Comparison of ENCODE assay signal across 8 cellular contexts in the genomic region with DNA sequence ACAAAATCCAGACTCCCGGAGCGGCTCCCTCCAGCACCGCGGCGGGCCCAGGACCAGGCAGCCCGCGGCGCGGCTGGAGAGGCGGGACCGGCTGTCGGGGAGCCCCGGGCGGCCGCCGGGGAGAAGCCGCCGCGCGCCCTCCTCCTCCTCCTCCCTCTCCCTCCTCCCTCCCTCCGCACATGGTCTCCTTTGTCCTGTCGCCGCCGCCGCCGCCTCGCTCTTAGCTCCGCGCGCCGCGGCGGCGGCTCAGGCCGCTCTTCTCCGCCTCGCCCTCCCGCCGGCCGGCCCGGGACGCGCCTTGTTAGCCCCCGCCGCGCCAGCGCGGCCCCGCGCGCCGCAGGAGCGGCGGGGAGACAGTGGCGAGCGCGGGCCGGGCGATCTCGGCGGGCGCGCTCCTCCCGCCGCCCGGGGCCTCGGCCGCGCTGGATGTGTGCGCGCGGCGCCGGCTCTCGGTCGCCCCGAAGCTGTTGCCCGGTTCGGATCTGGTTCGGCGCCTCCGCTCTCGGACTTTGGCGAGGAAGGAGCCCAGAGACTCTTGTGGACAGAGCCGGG.
A peak's percentile ranks its signal among the peaks of the same experiment; 100 is the strongest.
DNase-seq lines count a peak whose midpoint lies in the region; ATAC-seq and TF ChIP-seq lines count a peak whose summit lies in the region.

No MANE protein-coding gene starts in this region.

- H2AFZ ChIP-seq in SU-DHL-6 (ENCODE audit: low read depth, low read length, severe bottlenecking), result peak overlapping the region; percentile 70

- H3K4me3 Mint-ChIP-seq in endodermal cell, result peak overlapping the region; percentile 78

- H3K79me2 ChIP-seq in SU-DHL-6 (ENCODE audit: insufficient read depth, low read length), result no peaks in the 10 kb centered on the region

- 0 out of 2 replicates have a peak, but pooled peaks cover 6% of the 10 kb centered on the region for H4K20me1 ChIP-seq in SU-DHL-6 (ENCODE audit: low read depth, low read length)

- H3K27ac ChIP-seq in SU-DHL-6 (ENCODE audit: low read depth, low read length) (no peak overlapping the region), endodermal cell (ENCODE audit: low read depth, low read length) (peak overlapping the region; percentile 92), urinary bladder (ENCODE audit: low read depth) (peak overlapping the region; percentile 78)

- TF ChIP-seq CTCF in SU-DHL-6 (IDR thresholded peaks at IDR 0.05; ENCODE audit: insufficient read depth, low read length, poor library complexity, severe bottlenecking) (no peak), endodermal cell (conservative IDR thresholded peaks at IDR 0.05) (no peak)

- H3K9me3 Mint-ChIP-seq in endodermal cell, result no peaks in the 10 kb centered on the region

- H3K36me3 ChIP-seq in SU-DHL-6 (ENCODE audit: low read length), result no peaks in the 10 kb centered on the region
- peaks cover 12% of the 10 kb centered on the region for H3K36me3 ChIP-seq in endodermal cell (ENCODE audit: control insufficient read depth, insufficient read depth, low read length)
- H3K36me3 ChIP-seq in urinary bladder (ENCODE audit: insufficient read depth), result no peaks in the 10 kb centered on the region

- peaks cover 23% of the 10 kb centered on the region for H3K4me1 Mint-ChIP-seq in endodermal cell

- H3K27ac Mint-ChIP-seq in endodermal cell, result peak overlapping the region; percentile 93

- H3F3A ChIP-seq in SU-DHL-6 (ENCODE audit: insufficient read depth), result 0 out of 2 replicates have a peak, but pooled peaks cover 8% of the 10 kb centered on the region

- H3K4me1 ChIP-seq in endodermal cell (ENCODE audit: control insufficient read depth, insufficient read depth, low read length) (peaks cover 6% of the 10 kb centered on the region), urinary bladder (ENCODE audit: insufficient read depth) (no peaks in the 10 kb centered on the region)

- H3K9me3 ChIP-seq in SU-DHL-6 (ENCODE audit: insufficient read depth, low read length), result no peaks in the 10 kb centered on the region
- no peaks in the 10 kb centered on the region for H3K9me3 ChIP-seq in endodermal cell (ENCODE audit: control insufficient read depth, low read length)

- no peaks in the 10 kb centered on the region for H3K27me3 ChIP-seq in SU-DHL-6 (ENCODE audit: low read length)
- peaks cover 33% of the 10 kb centered on the region for H3K27me3 ChIP-seq in endodermal cell (ENCODE audit: control insufficient read depth, insufficient read depth, low read length, poor library complexity, severe bottlenecking)

- H3K4me2 ChIP-seq in SU-DHL-6 (ENCODE audit: low read depth, low read length, poor library complexity, severe bottlenecking), result peak overlapping the region; percentile 86

- DNase-seq in Ammon's horn (ENCODE audit: low spot score) (peak; percentile 60), endodermal cell (peak; percentile 80), midbrain (lab: John Stamatoyannopoulos, UW) (peak; percentile 41), DMS114 treated with DMSO at 0.1 percent for 48 hours (lab: John Stamatoyannopoulos, UW; ENCODE audit: unreplicated experiment) (no peak)

- WGBS in endodermal cell (ENCODE audit: insufficient coverage in 1 of 2, insufficient read length in 1 of 2), 2 experiments, result 0% methylated on average over 5 to 85 of the region's 85 CpGs
- under 1% methylated on average over 83 of the region's 85 CpGs for WGBS in urinary bladder

- no peaks in the 10 kb centered on the region for H3K9me2 ChIP-seq in SU-DHL-6 (replicated peaks; ENCODE audit: insufficient read depth, low read length)

- H3K9ac ChIP-seq in SU-DHL-6 (ENCODE audit: low read length) (peak overlapping the region; percentile 66), endodermal cell (ENCODE audit: extremely low read depth, low read length, poor library complexity, severe bottlenecking) (peak overlapping the region; percentile 89)

- ATAC-seq in GM18867 (IDR thresholded peaks at IDR 0.05; ENCODE audit: unreplicated experiment) (peak; percentile 38), HG03159 (IDR thresholded peaks at IDR 0.05; ENCODE audit: unreplicated experiment) (peak; percentile 44)

- peaks cover 3% of the 10 kb centered on the region for H3K36me3 Mint-ChIP-seq in endodermal cell (ENCODE audit: low read depth)

- H3K27me3 Mint-ChIP-seq in endodermal cell (ENCODE audit: insufficient read depth), result peaks cover 81% of the 10 kb centered on the region

- H3K4me3 ChIP-seq in SU-DHL-6 (ENCODE audit: insufficient read depth, low read length, poor library complexity, severe bottlenecking), result peak overlapping the region; percentile 69
- peak overlapping the region; percentile 96 for H3K4me3 ChIP-seq in endodermal cell (ENCODE audit: low read length)
- peak overlapping the region; percentile 85 for H3K4me3 ChIP-seq in urinary bladder (ENCODE audit: low read depth, low read length)
